ENCODE assay signal across 18 cellular contexts in genomic region chr15:67918205-67918861, GRCh38.
A peak's percentile ranks its signal among the peaks of the same experiment; 100 is the strongest.
DNase-seq lines count a peak whose midpoint lies in the region; ATAC-seq and TF ChIP-seq lines count a peak whose summit lies in the region.
"Had no signal": no experiment of that assay in that cellular context is flagged by ENCODE, and none has a peak within 500 bp of the region (broad histone marks: within the 10 kb centered on the region; RNA-seq: fewer than 3 reads in every experiment).

No MANE protein-coding gene starts in this region.

- H3K27me3 Mint-ChIP-seq in glutamatergic neuron (ENCODE audit: unreplicated experiment), result peaks cover 6% of the 10 kb centered on the region
- no peaks in the 10 kb centered on the region for H3K27me3 Mint-ChIP-seq in neural crest cell (ENCODE audit: low read depth)
- H3K27me3 Mint-ChIP-seq in type B pancreatic cell, result no peaks in the 10 kb centered on the region
- H3K27me3 Mint-ChIP-seq: activated naive CD8-positive, alpha-beta T cell treated with anti-CD3 and anti-CD28 coated beads for 36 hours had no signal

- ATAC-seq in Right ventricle myocardium inferior, result no peak
- ATAC-seq in Right ventricle myocardium superior (ENCODE audit: poor library complexity), result no peak
- ATAC-seq in mucosa of descending colon, result no peak
- no peak for ATAC-seq in HG02885 (IDR thresholded peaks at IDR 0.05; ENCODE audit: poor library complexity, unreplicated experiment)
- ATAC-seq: naive thymus-derived CD4-positive, alpha-beta T cell; psoas muscle had no signal

- no peaks in the 10 kb centered on the region for H3K9me3 ChIP-seq in mucosa of descending colon
- H3K9me3 ChIP-seq: psoas muscle had no signal

- peak overlapping the region; percentile 99 for H3K27ac Mint-ChIP-seq in glutamatergic neuron (ENCODE audit: unreplicated experiment)
- peak overlapping the region; percentile 62 for H3K27ac Mint-ChIP-seq in neural crest cell (ENCODE audit: unreplicated experiment)
- peak overlapping the region; percentile 37 for H3K27ac Mint-ChIP-seq in type B pancreatic cell
- H3K27ac Mint-ChIP-seq: activated naive CD8-positive, alpha-beta T cell treated with anti-CD3 and anti-CD28 coated beads for 36 hours; naive thymus-derived CD4-positive, alpha-beta T cell had no signal

- peak; percentile 68 for DNase-seq in Right ventricle myocardium inferior (ENCODE audit: missing footprints)
- DNase-seq in Right ventricle myocardium superior, result no peak
- DNase-seq in glutamatergic neuron, result peak; percentile 37
- DNase-seq in neural crest cell (ENCODE audit: low read depth, low spot score), result no peak
- DNase-seq in type B pancreatic cell (ENCODE audit: extremely low spot score, unreplicated experiment), result no peak
- no peak for DNase-seq in NCI-H1436 treated with DMSO at 0.1 percent for 48 hours (lab: John Stamatoyannopoulos, UW)
- no peak for DNase-seq in mucosa of descending colon
- DNase-seq: activated CD4-positive, alpha-beta T cell treated with anti-CD3 and anti-CD28 coated beads for 48 hours; activated naive CD8-positive, alpha-beta T cell treated with anti-CD3 and anti-CD28 coated beads for 36 hours; Calu3; hypothalamus; mammary epithelial cell; naive thymus-derived CD4-positive, alpha-beta T cell; NCI-H774; psoas muscle; SHP77 had no signal

- no peak overlapping the region for H3K4me3 ChIP-seq in mucosa of descending colon
- H3K4me3 ChIP-seq: psoas muscle had no signal

- TF ChIP-seq CTCF in glutamatergic neuron (IDR thresholded peaks at IDR 0.05; ENCODE audit: partially characterized antibody, unreplicated experiment) (no peak), neural crest cell (conservative IDR thresholded peaks at IDR 0.05) (no peak), type B pancreatic cell (conservative IDR thresholded peaks at IDR 0.05) (no peak), mucosa of descending colon (IDR thresholded peaks at IDR 0.05) (no peak)

- H3K4me3 Mint-ChIP-seq in glutamatergic neuron (ENCODE audit: unreplicated experiment) (no peak overlapping the region), neural crest cell (no peak overlapping the region), type B pancreatic cell (no peak overlapping the region)
- H3K4me3 Mint-ChIP-seq: activated naive CD8-positive, alpha-beta T cell treated with anti-CD3 and anti-CD28 coated beads for 36 hours; brain; naive thymus-derived CD4-positive, alpha-beta T cell had no signal

- no peaks in the 10 kb centered on the region for H3K36me3 ChIP-seq in mucosa of descending colon (ENCODE audit: low read depth)

- no peaks in the 10 kb centered on the region for H3K36me3 Mint-ChIP-seq in glutamatergic neuron (ENCODE audit: unreplicated experiment)
- no peaks in the 10 kb centered on the region for H3K36me3 Mint-ChIP-seq in neural crest cell (ENCODE audit: low read depth)
- H3K36me3 Mint-ChIP-seq in type B pancreatic cell, result no peaks in the 10 kb centered on the region
- H3K36me3 Mint-ChIP-seq: activated naive CD8-positive, alpha-beta T cell treated with anti-CD3 and anti-CD28 coated beads for 36 hours; brain had no signal

- peaks cover 10% of the 10 kb centered on the region for H3K4me1 ChIP-seq in mucosa of descending colon (ENCODE audit: low read depth)

- peaks cover 4% of the 10 kb centered on the region for H3K9me3 Mint-ChIP-seq in glutamatergic neuron (ENCODE audit: unreplicated experiment)
- H3K9me3 Mint-ChIP-seq in neural crest cell, result no peaks in the 10 kb centered on the region
- H3K9me3 Mint-ChIP-seq in type B pancreatic cell, result peaks cover 10% of the 10 kb centered on the region

- H3K4me1 Mint-ChIP-seq in glutamatergic neuron (ENCODE audit: low read depth, unreplicated experiment) (peaks cover 45% of the 10 kb centered on the region), neural crest cell (peaks cover 48% of the 10 kb centered on the region), type B pancreatic cell (ENCODE audit: unreplicated experiment) (peaks cover 41% of the 10 kb centered on the region)
- H3K4me1 Mint-ChIP-seq: activated naive CD8-positive, alpha-beta T cell treated with anti-CD3 and anti-CD28 coated beads for 36 hours; naive thymus-derived CD4-positive, alpha-beta T cell had no signal

- intact Hi-C loops in Right ventricle myocardium inferior (cut with DNase I), result no loop called here
- intact Hi-C loops in Right ventricle myocardium superior (cut with DNase I), result no loop called here
- intact Hi-C loops in mucosa of descending colon (cut with DNase I, micrococcal nuclease), result no loop called here

Comparison
In these comparisons a context has a peak if more than half of its experiments do, and no peak if none do; other contexts are left out.
1. DNase-seq: peak in Right ventricle myocardium inferior (single experiment) and glutamatergic neuron (single experiment); none in Right ventricle myocardium superior (single experiment), neural crest cell (single experiment), type B pancreatic cell (single experiment), NCI-H1436 treated with DMSO at 0.1 percent for 48 hours (single experiment) and mucosa of descending colon (0 of 3).
2. H3K27ac Mint-ChIP-seq: peak in every context shown above with its lines; median percentile 99 in glutamatergic neuron; 62 in neural crest cell; 37 in type B pancreatic cell.